In the genomic region with DNA sequence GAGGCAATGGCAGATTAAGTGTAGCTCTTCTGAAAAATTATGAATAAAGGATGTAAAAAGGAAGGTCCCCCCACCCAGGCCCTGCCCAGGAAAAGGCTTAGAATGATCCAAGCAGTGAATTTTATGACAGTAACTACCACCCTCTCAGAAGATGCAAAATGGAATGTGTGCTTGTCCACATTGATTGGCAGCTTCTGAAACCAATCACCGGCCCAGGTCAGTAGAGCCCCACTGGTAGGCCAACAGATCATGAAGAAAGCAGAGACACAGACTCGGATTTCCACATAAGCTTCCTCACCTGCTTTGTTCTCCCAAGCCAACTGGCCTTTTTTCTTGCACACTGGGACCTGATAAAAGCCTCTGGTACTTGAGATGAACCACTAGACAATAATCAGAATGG, we compare ENCODE assay signal across 15 cellular contexts.
A peak's percentile ranks its signal among the peaks of the same experiment; 100 is the strongest.
DNase-seq lines count a peak whose midpoint lies in the region; ATAC-seq and TF ChIP-seq lines count a peak whose summit lies in the region.
"Had no signal": no experiment of that assay in that cellular context is flagged by ENCODE, and none has a peak within 500 bp of the region (broad histone marks: within the 10 kb centered on the region; RNA-seq: fewer than 3 reads in every experiment).

No MANE protein-coding gene starts in this region.

- H3K27me3 Mint-ChIP-seq in glutamatergic neuron (ENCODE audit: unreplicated experiment): peaks cover 24% of the 10 kb centered on the region

- H3K4me3 Mint-ChIP-seq in glutamatergic neuron (ENCODE audit: unreplicated experiment): peak overlapping the region; percentile 69
- H3K4me3 Mint-ChIP-seq: B cell; CD4-positive, alpha-beta T cell had no signal

- DNase-seq in AG08395 (ENCODE audit: low spot score) (peak; percentile 20), GM03348 (ENCODE audit: low spot score) (peak; percentile 16), NCI-H82 treated with DMSO at 0.1 percent for 48 hours (lab: John Stamatoyannopoulos, UW; ENCODE audit: unreplicated experiment) (peak; percentile 17), glutamatergic neuron (peak; percentile 66), OCI-M1 (lab: John Stamatoyannopoulos, UW) (no peak), ascending aorta (ENCODE audit: low spot score in 2 of 2) (no peak), dermis blood vessel endothelial cell (no peak)
- DNase-seq: CD4-positive, alpha-beta T cell; NCI-H1105; NCI-H187; NCI-H2171; SHP77 treated with DMSO at 0.1 percent for 48 hours had no signal

- H3K36me3 Mint-ChIP-seq in glutamatergic neuron (ENCODE audit: unreplicated experiment): no peaks in the 10 kb centered on the region

- H3K36me3 ChIP-seq in ascending aorta: no peaks in the 10 kb centered on the region

- no peaks in the 10 kb centered on the region for H3K27me3 ChIP-seq in ascending aorta

- peak overlapping the region; percentile 94 for H3K27ac Mint-ChIP-seq in glutamatergic neuron (ENCODE audit: unreplicated experiment)
- H3K27ac Mint-ChIP-seq: B cell; CD4-positive, alpha-beta T cell had no signal

- TF ChIP-seq CTCF in glutamatergic neuron (IDR thresholded peaks at IDR 0.05; ENCODE audit: partially characterized antibody, unreplicated experiment) (no peak), ascending aorta (IDR thresholded peaks at IDR 0.05) (no peak)

- intact Hi-C loops in ascending aorta (cut with DNase I): no loop called here

- no peak overlapping the region for H3K27ac ChIP-seq in ascending aorta
- H3K27ac ChIP-seq: HL-60 had no signal

- H3K9me3 Mint-ChIP-seq in glutamatergic neuron (ENCODE audit: unreplicated experiment): peaks cover 28% of the 10 kb centered on the region
- H3K9me3 Mint-ChIP-seq: CD4-positive, alpha-beta T cell had no signal

- no peak overlapping the region for H3K4me3 ChIP-seq in ascending aorta

- no peak for ATAC-seq in HG02852 (IDR thresholded peaks at IDR 0.05; ENCODE audit: unreplicated experiment)

- H3K9me3 ChIP-seq in ascending aorta: no peaks in the 10 kb centered on the region

- H3K4me1 ChIP-seq in ascending aorta: no peaks in the 10 kb centered on the region

- peaks cover 82% of the 10 kb centered on the region for H3K4me1 Mint-ChIP-seq in glutamatergic neuron (ENCODE audit: low read depth, unreplicated experiment)
- H3K4me1 Mint-ChIP-seq: B cell had no signal

Comparison
In these comparisons a context has a peak if more than half of its experiments do, and no peak if none do; other contexts are left out.
1. DNase-seq: peak in AG08395 (single experiment), GM03348 (single experiment), NCI-H82 treated with DMSO at 0.1 percent for 48 hours (single experiment) and glutamatergic neuron (single experiment); none in OCI-M1 (single experiment), ascending aorta (0 of 2) and dermis blood vessel endothelial cell (single experiment).